2 cellular contexts compared by ENCODE assay signal in the genomic region with DNA sequence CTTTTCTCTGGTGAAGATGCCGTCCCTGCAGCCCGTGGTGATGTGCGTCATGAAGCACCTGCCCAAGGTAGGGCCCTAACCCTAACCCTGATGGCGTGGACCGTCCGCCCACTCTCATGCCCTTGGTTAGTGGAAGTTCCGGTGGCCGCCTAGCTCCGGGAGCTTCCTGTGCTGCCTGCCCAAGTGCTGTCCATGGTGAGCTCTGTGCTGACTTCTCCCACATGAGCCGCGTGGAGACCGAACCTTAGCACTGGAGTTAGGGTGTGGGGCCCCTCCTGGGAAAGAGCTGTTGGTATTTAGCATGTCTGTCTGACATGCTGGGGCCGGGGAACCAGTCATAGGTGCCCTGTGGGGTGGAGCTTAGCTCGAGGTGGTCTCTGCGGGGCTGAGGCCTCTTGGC.
TF ChIP-seq lines count a peak whose summit lies in the region.

No MANE protein-coding gene starts in this region.

TF ChIP-seq in HEK293, 187 proteins besides CTCF, POLR2A, EP300 and RAD21 (continued from another document):
- TF ChIP-seq, protein P1, sequence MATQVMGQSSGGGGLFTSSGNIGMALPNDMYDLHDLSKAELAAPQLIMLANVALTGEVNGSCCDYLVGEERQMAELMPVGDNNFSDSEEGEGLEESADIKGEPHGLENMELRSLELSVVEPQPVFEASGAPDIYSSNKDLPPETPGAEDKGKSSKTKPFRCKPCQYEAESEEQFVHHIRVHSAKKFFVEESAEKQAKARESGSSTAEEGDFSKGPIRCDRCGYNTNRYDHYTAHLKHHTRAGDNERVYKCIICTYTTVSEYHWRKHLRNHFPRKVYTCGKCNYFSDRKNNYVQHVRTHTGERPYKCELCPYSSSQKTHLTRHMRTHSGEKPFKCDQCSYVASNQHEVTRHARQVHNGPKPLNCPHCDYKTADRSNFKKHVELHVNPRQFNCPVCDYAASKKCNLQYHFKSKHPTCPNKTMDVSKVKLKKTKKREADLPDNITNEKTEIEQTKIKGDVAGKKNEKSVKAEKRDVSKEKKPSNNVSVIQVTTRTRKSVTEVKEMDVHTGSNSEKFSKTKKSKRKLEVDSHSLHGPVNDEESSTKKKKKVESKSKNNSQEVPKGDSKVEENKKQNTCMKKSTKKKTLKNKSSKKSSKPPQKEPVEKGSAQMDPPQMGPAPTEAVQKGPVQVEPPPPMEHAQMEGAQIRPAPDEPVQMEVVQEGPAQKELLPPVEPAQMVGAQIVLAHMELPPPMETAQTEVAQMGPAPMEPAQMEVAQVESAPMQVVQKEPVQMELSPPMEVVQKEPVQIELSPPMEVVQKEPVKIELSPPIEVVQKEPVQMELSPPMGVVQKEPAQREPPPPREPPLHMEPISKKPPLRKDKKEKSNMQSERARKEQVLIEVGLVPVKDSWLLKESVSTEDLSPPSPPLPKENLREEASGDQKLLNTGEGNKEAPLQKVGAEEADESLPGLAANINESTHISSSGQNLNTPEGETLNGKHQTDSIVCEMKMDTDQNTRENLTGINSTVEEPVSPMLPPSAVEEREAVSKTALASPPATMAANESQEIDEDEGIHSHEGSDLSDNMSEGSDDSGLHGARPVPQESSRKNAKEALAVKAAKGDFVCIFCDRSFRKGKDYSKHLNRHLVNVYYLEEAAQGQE (tag by site-specific recombination; IDR thresholded peaks at IDR 0.05): peak; percentile 90

TF ChIP-seq in WTC11, 78 proteins besides CTCF, POLR2A, EP300 and RAD21 (continued from another document):
- TF ChIP-seq, protein P2, sequence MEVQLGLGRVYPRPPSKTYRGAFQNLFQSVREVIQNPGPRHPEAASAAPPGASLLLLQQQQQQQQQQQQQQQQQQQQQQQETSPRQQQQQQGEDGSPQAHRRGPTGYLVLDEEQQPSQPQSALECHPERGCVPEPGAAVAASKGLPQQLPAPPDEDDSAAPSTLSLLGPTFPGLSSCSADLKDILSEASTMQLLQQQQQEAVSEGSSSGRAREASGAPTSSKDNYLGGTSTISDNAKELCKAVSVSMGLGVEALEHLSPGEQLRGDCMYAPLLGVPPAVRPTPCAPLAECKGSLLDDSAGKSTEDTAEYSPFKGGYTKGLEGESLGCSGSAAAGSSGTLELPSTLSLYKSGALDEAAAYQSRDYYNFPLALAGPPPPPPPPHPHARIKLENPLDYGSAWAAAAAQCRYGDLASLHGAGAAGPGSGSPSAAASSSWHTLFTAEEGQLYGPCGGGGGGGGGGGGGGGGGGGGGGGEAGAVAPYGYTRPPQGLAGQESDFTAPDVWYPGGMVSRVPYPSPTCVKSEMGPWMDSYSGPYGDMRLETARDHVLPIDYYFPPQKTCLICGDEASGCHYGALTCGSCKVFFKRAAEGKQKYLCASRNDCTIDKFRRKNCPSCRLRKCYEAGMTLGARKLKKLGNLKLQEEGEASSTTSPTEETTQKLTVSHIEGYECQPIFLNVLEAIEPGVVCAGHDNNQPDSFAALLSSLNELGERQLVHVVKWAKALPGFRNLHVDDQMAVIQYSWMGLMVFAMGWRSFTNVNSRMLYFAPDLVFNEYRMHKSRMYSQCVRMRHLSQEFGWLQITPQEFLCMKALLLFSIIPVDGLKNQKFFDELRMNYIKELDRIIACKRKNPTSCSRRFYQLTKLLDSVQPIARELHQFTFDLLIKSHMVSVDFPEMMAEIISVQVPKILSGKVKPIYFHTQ (CRISPR knock-in tag; IDR thresholded peaks at IDR 0.05): no peak
